ENCODE assay signal across 8 cellular contexts in the genomic region with DNA sequence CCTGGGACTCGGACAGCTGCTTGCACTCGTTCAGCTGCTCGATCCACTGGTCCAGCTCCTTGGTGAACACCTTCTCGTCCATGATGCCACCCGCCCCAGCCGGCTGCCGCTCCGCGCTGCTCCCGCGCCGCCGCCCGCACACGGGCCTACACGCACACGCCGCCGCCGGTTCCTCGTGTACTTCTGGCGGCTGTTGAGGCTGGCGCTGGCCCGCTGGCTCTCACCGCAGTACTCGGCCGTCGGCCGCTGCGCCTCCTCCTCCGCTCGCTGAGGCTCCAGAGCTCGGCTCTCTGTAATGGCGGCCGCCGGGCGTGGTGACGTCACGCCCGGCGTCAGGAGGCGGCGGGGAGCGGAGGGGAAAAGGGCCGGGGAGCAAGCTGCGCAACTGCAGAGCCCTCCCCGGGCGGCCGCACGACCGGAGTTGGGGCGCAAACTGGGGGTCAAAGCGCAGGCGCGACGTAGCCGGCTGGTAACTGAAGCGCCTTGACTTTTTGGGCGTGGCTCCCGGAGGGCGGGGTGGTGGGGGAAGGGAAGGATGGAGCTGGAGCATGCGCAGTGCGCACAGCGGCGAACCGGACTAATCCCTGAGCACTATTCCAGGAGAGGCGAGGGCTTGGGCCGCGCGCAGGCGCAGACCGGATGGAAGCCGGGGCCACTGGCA. TPM values are rescaled to one million over a fixed set of nuclear protein-coding genes. Genes with fewer than 3 reads are reported as not detected.
DNase-seq lines count a peak whose midpoint lies in the region; FAIRE-seq and TF ChIP-seq lines count a peak whose summit lies in the region.

A gene (minus strand): TSS at position 294 of the 661 bp plus-strand sequence. CDS start 212 bp downstream, at position 82.

- H3K4me3 ChIP-seq in HFF-Myc (replicated peaks; ENCODE audit: low read depth, low read length), result peak within 1 kb of the TSS; percentile 85
- H3K4me3 ChIP-seq in neutrophil (ENCODE audit: low read depth in 1 of 2, low read length in 1 of 2), result peak within 1 kb of the TSS; percentile 89 to 95

- H3K9me3 Mint-ChIP-seq in activated naive CD4-positive, alpha-beta T cell treated with anti-CD3 and anti-CD28 coated beads for 36 hours, result no peaks in the 10 kb centered on the region

- DNase-seq in GM03348 (ENCODE audit: low spot score) (peak; percentile 98), HFF-Myc (ENCODE audit: extremely low read depth, low read depth) (peak; percentile 95), NAMALWA (ENCODE audit: low spot score) (peak; percentile 98), SK-N-DZ (ENCODE audit: low spot score) (peak; percentile 98), frontal cortex (ENCODE audit: low spot score in 2 of 2) (peak; percentile 87 to 93), substantia nigra (lab: John Stamatoyannopoulos, UW) (peak; percentile 91 to 100 (median 98))
- DNase-seq in activated naive CD4-positive, alpha-beta T cell treated with anti-CD3 and anti-CD28 coated beads for 36 hours, result peak; percentile 99

- no peak for FAIRE-seq in frontal cortex (lab: Jason Lieb, UNC)

- H3K4me1 ChIP-seq in neutrophil (ENCODE audit: control insufficient read depth in 1 of 2, insufficient read depth in 1 of 2, low read depth in 1 of 2, low read length in 1 of 2), result peaks cover 46 to 50% of the 10 kb centered on the region in 2 experiments

- H3K27me3 ChIP-seq in neutrophil, result no peaks in the 10 kb centered on the region

- TF ChIP-seq CTCF in HFF-Myc (IDR thresholded peaks at IDR 0.05; ENCODE audit: low read depth, low read length, missing control alignments) (no peak), neutrophil (IDR thresholded peaks at IDR 0.05) (peak; percentile 5)

- H3K36me3 Mint-ChIP-seq in activated naive CD4-positive, alpha-beta T cell treated with anti-CD3 and anti-CD28 coated beads for 36 hours (ENCODE audit: low read depth), result peaks cover 29% of the 10 kb centered on the region

- H3K4me1 Mint-ChIP-seq in activated naive CD4-positive, alpha-beta T cell treated with anti-CD3 and anti-CD28 coated beads for 36 hours (ENCODE audit: low read depth), result peaks cover 51% of the 10 kb centered on the region

- H3K4me3 Mint-ChIP-seq in activated naive CD4-positive, alpha-beta T cell treated with anti-CD3 and anti-CD28 coated beads for 36 hours, result peak within 1 kb of the TSS; percentile 96

- H3K27ac Mint-ChIP-seq in activated naive CD4-positive, alpha-beta T cell treated with anti-CD3 and anti-CD28 coated beads for 36 hours, result peak within 1 kb of the TSS; percentile 96

- intact Hi-C loops in activated naive CD4-positive, alpha-beta T cell treated with anti-CD3 and anti-CD28 coated beads for 36 hours (cut with micrococcal nuclease), result loop anchor here (1.0 to 10.0 kb wide), 20 partner anchors 49 to 1361 kb away; a partner anchor contains a TSS

- H3K27me3 Mint-ChIP-seq in activated naive CD4-positive, alpha-beta T cell treated with anti-CD3 and anti-CD28 coated beads for 36 hours (ENCODE audit: low read depth), result no peaks in the 10 kb centered on the region

- peak within 1 kb of the TSS; percentile 91 for H3K27ac ChIP-seq in neutrophil
- peak within 1 kb of the TSS; percentile 97 for H3K27ac ChIP-seq in substantia nigra (ENCODE audit: low read depth, low read length, poor library complexity, severe bottlenecking)

- H3K36me3 ChIP-seq in neutrophil, result peaks cover 4% of the 10 kb centered on the region

- CTCF ChIA-PET in activated naive CD4-positive, alpha-beta T cell treated with anti-CD3 and anti-CD28 coated beads for 36 hours (lab: Charles Lee), result interaction anchor here (0.6 to 1.6 kb wide), 8 partner anchors 10 to 186 kb away, joined by 3 to 7 read pairs (median 4); a partner anchor contains a TSS

- H3K9me3 ChIP-seq in neutrophil, result no peaks in the 10 kb centered on the region

RNA-seq across cellular contexts. Expression of the gene that starts here (rescaled TPM):
- polyA plus RNA-seq in SK-N-DZ (2014; cell fraction: cytosol; rRNA removed), result 150 and 162 TPM in 2 replicates
- polyA plus RNA-seq in SK-N-DZ (2014; cell fraction: nucleus; rRNA removed), result 79.7 and 108 TPM in 2 replicates
- 100 to 1,000 TPM; 132 to 135 TPM for total RNA-seq in activated naive CD4-positive, alpha-beta T cell treated with anti-CD3 and anti-CD28 coated beads for 36 hours
- 141 TPM for total RNA-seq in frontal cortex

Comparison
In these comparisons a context has a peak if more than half of its experiments do, and no peak if none do; other contexts are left out.
1. Peak in every context shown above with its lines: DNase-seq, H3K4me3 ChIP-seq and H3K27ac ChIP-seq.